In the genomic region with DNA sequence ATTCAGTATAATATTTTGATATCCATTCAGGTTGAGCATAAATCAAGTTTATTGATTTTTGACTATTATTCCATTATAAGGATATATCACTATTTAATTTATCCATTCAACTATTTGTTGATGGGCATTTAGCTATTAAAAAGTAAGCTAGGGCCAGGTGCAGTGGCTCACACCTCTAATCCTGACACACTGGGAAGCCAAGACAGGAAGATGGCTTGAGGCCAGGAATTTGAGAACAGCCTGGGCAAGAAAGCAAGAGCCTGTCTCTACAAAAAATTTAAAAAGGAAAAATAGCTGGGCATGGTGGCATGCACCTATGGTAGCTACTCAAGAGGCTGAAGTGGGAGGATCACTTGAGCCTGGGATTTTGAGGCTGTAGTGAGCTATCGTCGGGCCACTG, we compare ENCODE assay signal across 23 cellular contexts.
"Had no signal": no experiment of that assay in that cellular context is flagged by ENCODE, and none has a peak within 500 bp of the region (broad histone marks: within the 10 kb centered on the region; RNA-seq: fewer than 3 reads in every experiment).

No MANE protein-coding gene starts in this region.

- H3K9me3 ChIP-seq: thoracic aorta, vagina had no signal

- H3K4me2 ChIP-seq: hepatocyte had no signal

- H3K27ac Mint-ChIP-seq: activated naive CD8-positive, alpha-beta T cell treated with anti-CD3 and anti-CD28 coated beads for 36 hours; dendritic cell treated with granulocyte-macrophage colony-stimulating factor and Interleukin-4, amounts not matched to agents 40 ng/mL and 50 ng/mL, for 4 days; immature natural killer cell; mesothelial cell of epicardium; natural killer cell; progenitor cell of endocrine pancreas; type B pancreatic cell had no signal

- H2AFZ ChIP-seq: hepatocyte had no signal

- H3K4me1 Mint-ChIP-seq: activated naive CD8-positive, alpha-beta T cell treated with anti-CD3 and anti-CD28 coated beads for 36 hours; immature natural killer cell; natural killer cell had no signal

- H3K36me3 ChIP-seq: thoracic aorta, vagina had no signal

- H3K27ac ChIP-seq: hepatocyte, thoracic aorta, vagina had no signal

- H3K27me3 ChIP-seq: hepatocyte, vagina had no signal

- ATAC-seq: left lobe of liver, natural killer cell had no signal

- H3K4me3 ChIP-seq: hepatocyte, thoracic aorta, vagina had no signal

- H3K9me3 Mint-ChIP-seq: activated naive CD8-positive, alpha-beta T cell treated with anti-CD3 and anti-CD28 coated beads for 36 hours; dendritic cell treated with granulocyte-macrophage colony-stimulating factor and Interleukin-4, amounts not matched to agents 40 ng/mL and 50 ng/mL, for 4 days; mesothelial cell of epicardium; type B pancreatic cell had no signal

- H3K27me3 Mint-ChIP-seq: activated naive CD8-positive, alpha-beta T cell treated with anti-CD3 and anti-CD28 coated beads for 36 hours; dendritic cell treated with granulocyte-macrophage colony-stimulating factor and Interleukin-4, amounts not matched to agents 40 ng/mL and 50 ng/mL, for 4 days; progenitor cell of endocrine pancreas; type B pancreatic cell had no signal

- DNase-seq: activated CD4-positive, alpha-beta T cell treated with anti-CD3 and anti-CD28 coated beads for 4 hours; activated CD4-positive, alpha-beta T cell treated with anti-CD3 and anti-CD28 coated beads, Interleukin-2, amount 50 U/mL, for 48 hours; activated CD4-positive, CD25-positive, alpha-beta regulatory T cell; activated CD8-positive, alpha-beta memory T cell treated with anti-CD3 and anti-CD28 coated beads, Interleukin-2, amount 50 U/mL, for 48 hours; activated naive CD4-positive, alpha-beta T cell treated with Interleukin-2 at 50 U/mL for 16 hours; activated naive CD8-positive, alpha-beta T cell treated with anti-CD3 and anti-CD28 coated beads for 36 hours; activated T-cell treated with anti-CD3 and anti-CD28 coated beads, Interleukin-2, amount 50 U/mL, for 48 hours; effector CD4-positive, alpha-beta T cell; erythroblast; foreskin melanocyte; immature natural killer cell; natural killer cell; right cardiac atrium; stimulated activated CD4-positive, alpha-beta T cell treated with anti-CD3 and anti-CD28 coated beads, Interleukin-4, amount 100 ng/mL, for 24 hours; stimulated activated naive CD4-positive, alpha-beta T cell treated with Interleukin-2 at 50 U/mL for 16 hours had no signal

- H3K4me3 Mint-ChIP-seq: activated naive CD8-positive, alpha-beta T cell treated with anti-CD3 and anti-CD28 coated beads for 36 hours; dendritic cell treated with granulocyte-macrophage colony-stimulating factor and Interleukin-4, amounts not matched to agents 40 ng/mL and 50 ng/mL, for 4 days; immature natural killer cell; mesothelial cell of epicardium; natural killer cell; type B pancreatic cell had no signal

- H3K79me2 ChIP-seq: hepatocyte had no signal

- H3K4me1 ChIP-seq: vagina had no signal

- H3K36me3 Mint-ChIP-seq: activated naive CD8-positive, alpha-beta T cell treated with anti-CD3 and anti-CD28 coated beads for 36 hours; immature natural killer cell; natural killer cell; type B pancreatic cell had no signal
